In genomic region chr11:131924001-131924400, GRCh38 we compare ENCODE assay signal across 19 cellular contexts.
DNase-seq lines count a peak whose midpoint lies in the region; ATAC-seq and TF ChIP-seq lines count a peak whose summit lies in the region.
"Had no signal": no experiment of that assay in that cellular context is flagged by ENCODE, and none has a peak within 500 bp of the region (broad histone marks: within the 10 kb centered on the region; RNA-seq: fewer than 3 reads in every experiment).

No MANE protein-coding gene starts in this region.

- no peaks in the 10 kb centered on the region for H3K9me3 ChIP-seq in left ventricle myocardium inferior (replicated peaks)
- no peaks in the 10 kb centered on the region for H3K9me3 ChIP-seq in body of pancreas
- no peaks in the 10 kb centered on the region for H3K9me3 ChIP-seq in hepatocyte (ENCODE audit: low read depth)
- no peaks in the 10 kb centered on the region for H3K9me3 ChIP-seq in suprapubic skin
- H3K9me3 ChIP-seq: ovary had no signal

- H3K27ac ChIP-seq in left ventricle myocardium inferior (replicated peaks): no peak overlapping the region
- H3K27ac ChIP-seq in body of pancreas: peak overlapping the region in 3 of 4 donors; percentile 13 to 64 (median 53)
- H3K27ac ChIP-seq in hepatocyte: peak overlapping the region; percentile 36
- H3K27ac ChIP-seq in suprapubic skin: no peak overlapping the region
- H3K27ac ChIP-seq: coronary artery, ovary had no signal

- H3K9me2 ChIP-seq in hepatocyte (replicated peaks; ENCODE audit: insufficient read depth): no peaks in the 10 kb centered on the region

- TF ChIP-seq POLR2A in body of pancreas (IDR thresholded peaks at IDR 0.05) (no peak), suprapubic skin (IDR thresholded peaks at IDR 0.05) (no peak)

- no peak for TF ChIP-seq EP300 in suprapubic skin (IDR thresholded peaks at IDR 0.05)

- intact Hi-C loops in Right ventricle myocardium superior (cut with DNase I) (no loop called here), left ventricle myocardium inferior (cut with micrococcal nuclease) (loop anchor here (10.0 kb wide), 1 partner anchor 101 kb away; no protein-coding TSS in a partner anchor), body of pancreas (cut with DNase I) (no loop called here)

- ATAC-seq in Right ventricle myocardium superior (ENCODE audit: poor library complexity) (peak; percentile 39), body of pancreas (no peak)
- ATAC-seq: activated CD8-positive, alpha-beta T cell treated with anti-CD3 and anti-CD28 coated beads for 36 hours; activated naive CD4-positive, alpha-beta T cell treated with anti-CD3 and anti-CD28 coated beads, Interleukin-2, amount 50 U/mL, for 72 hours had no signal

- no peaks in the 10 kb centered on the region for H4K20me1 ChIP-seq in hepatocyte (ENCODE audit: insufficient read depth, poor library complexity, severe bottlenecking)

- 14 to 55% methylated on average over 5 to 8 of the region's 8 CpGs for WGBS in body of pancreas, 2 donors
- 65% methylated on average over 8 of the region's 8 CpGs for WGBS in hepatocyte (ENCODE audit: low lambda C conversion rate, missing lambda C conversion rate)
- 65% methylated on average over 5 of the region's 8 CpGs for WGBS in suprapubic skin

- H3K79me2 ChIP-seq in hepatocyte: no peaks in the 10 kb centered on the region

- peaks cover 26% of the 10 kb centered on the region for H3K27me3 Mint-ChIP-seq in type B pancreatic cell

- H3K36me3 ChIP-seq in left ventricle myocardium inferior (no peaks in the 10 kb centered on the region), body of pancreas (replicated peaks in 1 of 2; ENCODE audit: insufficient read depth in 1 of 2, low read depth in 2 of 2) (no peaks in the 10 kb centered on the region), hepatocyte (replicated peaks; ENCODE audit: insufficient read depth, low read depth) (no peaks in the 10 kb centered on the region), suprapubic skin (no peaks in the 10 kb centered on the region)
- H3K36me3 ChIP-seq: ovary had no signal

- DNase-seq in Right ventricle myocardium superior (no peak), left ventricle myocardium inferior (no peak), body of pancreas (no peak), hepatocyte (ENCODE audit: low spot score) (no peak), type B pancreatic cell (ENCODE audit: extremely low spot score, unreplicated experiment) (no peak), suprapubic skin (ENCODE audit: low spot score in 2 of 2) (no peak), NCI-H1436 treated with DMSO at 0.1 percent for 48 hours (lab: John Stamatoyannopoulos, UW) (no peak)
- DNase-seq in activated effector memory CD4-positive, alpha-beta T cell treated with anti-CD3 and anti-CD28 coated beads, Interleukin-2, amount 50 U/mL, for 16 hours: no peak
- DNase-seq: 8988T; activated CD8-positive, alpha-beta T cell treated with anti-CD3 and anti-CD28 coated beads for 36 hours; activated T-cell treated with anti-CD3 and anti-CD28 coated beads, Interleukin-2, amount 50 U/mL, for 48 hours; GF-D8; NCI-H1417 treated with DMSO at 0.1 percent for 48 hours; ovary; RPMI8226; stimulated activated CD4-positive, alpha-beta T cell treated with anti-CD3 and anti-CD28 coated beads, Interleukin-4, amount 100 ng/mL, for 24 hours had no signal

- no peak for TF ChIP-seq CTCF in left ventricle myocardium inferior (IDR thresholded peaks at IDR 0.05; ENCODE audit: borderline replicate concordance)
- no peak for TF ChIP-seq CTCF in body of pancreas (IDR thresholded peaks at IDR 0.05)
- no peak for TF ChIP-seq CTCF in hepatocyte (IDR thresholded peaks at IDR 0.05; ENCODE audit: poor library complexity)
- TF ChIP-seq CTCF in type B pancreatic cell (conservative IDR thresholded peaks at IDR 0.05): no peak
- TF ChIP-seq CTCF in suprapubic skin (IDR thresholded peaks at IDR 0.05): no peak

- H3K4me1 Mint-ChIP-seq in type B pancreatic cell (ENCODE audit: unreplicated experiment): peaks cover 10% of the 10 kb centered on the region

- H3K27ac Mint-ChIP-seq in type B pancreatic cell: peak overlapping the region; percentile 2
- H3K27ac Mint-ChIP-seq: activated CD8-positive, alpha-beta T cell treated with anti-CD3 and anti-CD28 coated beads for 36 hours; activated naive CD4-positive, alpha-beta T cell treated with anti-CD3 and anti-CD28 coated beads, Interleukin-2, amount 50 U/mL, for 72 hours; T-helper 1 cell treated with Interleukin-12 subunit alpha and Interleukin-12 subunit beta and Interleukin-4 antibody, amounts not matched to agents 30 μg/mL and 1 μg/mL, for 36 hours had no signal

- no peak overlapping the region for H2AFZ ChIP-seq in hepatocyte

- H3K4me3 ChIP-seq in left ventricle myocardium inferior (no peak overlapping the region), body of pancreas (no peak overlapping the region), hepatocyte (no peak overlapping the region), suprapubic skin (no peak overlapping the region)
- H3K4me3 ChIP-seq: coronary artery, ovary had no signal

- H3K27me3 ChIP-seq in left ventricle myocardium inferior (ENCODE audit: low read depth) (peaks cover 12% of the 10 kb centered on the region), body of pancreas (no peaks in the 10 kb centered on the region), hepatocyte (no peaks in the 10 kb centered on the region), suprapubic skin (no peaks in the 10 kb centered on the region)
- H3K27me3 ChIP-seq: ovary had no signal

- no peak overlapping the region for H3K4me2 ChIP-seq in hepatocyte

- H3K9me3 Mint-ChIP-seq in type B pancreatic cell: no peaks in the 10 kb centered on the region
- H3K9me3 Mint-ChIP-seq: activated CD8-positive, alpha-beta T cell treated with anti-CD3 and anti-CD28 coated beads for 36 hours; T-helper 1 cell treated with Interleukin-12 subunit alpha and Interleukin-12 subunit beta and Interleukin-4 antibody, amounts not matched to agents 30 μg/mL and 1 μg/mL, for 36 hours had no signal

- H3K36me3 Mint-ChIP-seq in type B pancreatic cell: no peaks in the 10 kb centered on the region
- H3K36me3 Mint-ChIP-seq: activated naive CD4-positive, alpha-beta T cell treated with anti-CD3 and anti-CD28 coated beads, Interleukin-2, amount 50 U/mL, for 72 hours had no signal

- peaks cover 12% of the 10 kb centered on the region for H3K4me1 ChIP-seq in left ventricle myocardium inferior
- H3K4me1 ChIP-seq in body of pancreas: peaks cover 34% of the 10 kb centered on the region
- H3K4me1 ChIP-seq in hepatocyte (ENCODE audit: insufficient read depth): peaks cover 14% of the 10 kb centered on the region
- H3K4me1 ChIP-seq in suprapubic skin: no peaks in the 10 kb centered on the region

- H3K4me3 Mint-ChIP-seq in type B pancreatic cell: no peak overlapping the region
- H3K4me3 Mint-ChIP-seq: activated CD8-positive, alpha-beta T cell treated with anti-CD3 and anti-CD28 coated beads for 36 hours; T-helper 1 cell treated with Interleukin-12 subunit alpha and Interleukin-12 subunit beta and Interleukin-4 antibody, amounts not matched to agents 30 μg/mL and 1 μg/mL, for 36 hours had no signal

Comparison
In these comparisons a context has a peak if more than half of its experiments do, and no peak if none do; other contexts are left out.
1. H3K27ac ChIP-seq: peak in body of pancreas (3 of 4) and hepatocyte (single experiment); none in left ventricle myocardium inferior (single experiment) and suprapubic skin (single experiment).